11 cellular contexts compared by ENCODE assay signal in the genomic region with DNA sequence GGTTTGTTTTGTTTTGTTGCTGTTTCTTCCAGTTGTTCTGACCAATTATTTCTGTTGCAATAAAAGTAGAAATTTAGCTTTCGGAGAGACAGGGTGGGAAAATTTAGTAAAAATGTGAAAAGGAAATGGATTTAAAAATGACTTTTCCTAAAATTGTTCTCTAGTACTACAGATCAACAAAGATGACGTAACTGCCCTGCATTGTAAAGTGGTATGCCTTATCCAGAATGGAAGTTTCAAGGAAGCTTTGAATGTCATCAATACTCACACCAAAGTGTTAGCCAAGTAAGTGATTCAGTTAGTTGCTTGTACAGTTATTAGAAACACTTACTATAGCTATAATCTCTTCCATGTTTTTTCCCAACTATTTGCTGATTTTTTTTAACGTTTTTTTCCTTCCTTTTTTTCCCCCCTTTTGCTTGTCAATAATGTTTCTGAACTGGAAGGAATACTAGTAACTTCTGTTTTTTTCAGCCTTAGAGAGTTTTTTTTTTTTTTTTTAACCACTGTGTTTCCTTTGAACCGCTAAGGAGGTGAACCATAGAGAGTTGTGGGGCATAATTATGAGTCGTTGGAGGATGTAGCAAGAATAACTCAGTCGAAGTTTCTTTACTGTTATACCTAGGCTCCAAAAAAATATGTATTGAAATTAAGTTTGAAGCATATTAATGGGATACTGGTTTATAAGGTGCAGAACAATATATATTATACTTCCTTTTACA. TPM values are rescaled to one million over a fixed set of nuclear protein-coding genes. Genes with fewer than 3 reads are reported as not detected.
DNase-seq lines count a peak whose midpoint lies in the region; ATAC-seq, FAIRE-seq and TF ChIP-seq lines count a peak whose summit lies in the region.
"Had no signal": no experiment of that assay in that cellular context is flagged by ENCODE, and none has a peak within 500 bp of the region (broad histone marks: within the 10 kb centered on the region; RNA-seq: fewer than 3 reads in every experiment).

No MANE protein-coding gene starts in this region.

- H3K4me1 ChIP-seq in CD8-positive, alpha-beta T cell (ENCODE audit: insufficient read depth, low read length): peaks cover 44% of the 10 kb centered on the region
- H3K4me1 ChIP-seq in HUES64 (ENCODE audit: insufficient read depth, low read length) (peaks cover 15% of the 10 kb centered on the region; the same call in 1 of the 2 replicates), keratinocyte (ENCODE audit: control insufficient read depth, extremely low read depth, insufficient read depth, low read length) (peaks cover 15% of the 10 kb centered on the region), upper lobe of left lung (peaks cover 21 to 35% (median 28%) of the 10 kb centered on the region in 4 donors)

- H3K36me3 Mint-ChIP-seq in CD8-positive, alpha-beta T cell: peaks cover 58% of the 10 kb centered on the region
- peaks cover 46% of the 10 kb centered on the region for H3K36me3 Mint-ChIP-seq in activated CD8-positive, alpha-beta T cell treated with anti-CD3 and anti-CD28 coated beads for 36 hours (ENCODE audit: low read depth)

- H3K79me2 ChIP-seq in keratinocyte (ENCODE audit: control insufficient read depth, insufficient read depth, low read length): peaks cover 57% of the 10 kb centered on the region

- DNase-seq in CD8-positive, alpha-beta T cell: no peak
- no peak for DNase-seq in activated CD8-positive, alpha-beta T cell treated with anti-CD3 and anti-CD28 coated beads for 36 hours
- DNase-seq in keratinocyte (ENCODE audit: low read depth, low spot score) (no peak), upper lobe of left lung (no peak), OCI-M2 (lab: John Stamatoyannopoulos, UW; ENCODE audit: unreplicated experiment) (no peak), RPMI8226 (no peak)
- DNase-seq: NCI-H2107, small intestine had no signal

- peaks cover 4% of the 10 kb centered on the region for H4K20me1 ChIP-seq in keratinocyte (ENCODE audit: control insufficient read depth, extremely low read depth, insufficient read depth, low read length)

- peak overlapping the region; percentile 16 for H3K4me3 Mint-ChIP-seq in CD8-positive, alpha-beta T cell
- peak overlapping the region; percentile 94 for H3K4me3 Mint-ChIP-seq in activated CD8-positive, alpha-beta T cell treated with anti-CD3 and anti-CD28 coated beads for 36 hours

- 82% methylated on average over 5 of the region's 6 CpGs for WGBS in HUES64
- 51 to 53% methylated on average over 6 of the region's 6 CpGs for WGBS in upper lobe of left lung, 2 donors

- H3K9me3 ChIP-seq in CD8-positive, alpha-beta T cell (ENCODE audit: low read length): no peaks in the 10 kb centered on the region
- H3K9me3 ChIP-seq in HUES64 (ENCODE audit: insufficient read depth, low read depth, low read length): no peaks in the 10 kb centered on the region
- H3K9me3 ChIP-seq in keratinocyte (ENCODE audit: control insufficient read depth, low read depth, low read length): no peaks in the 10 kb centered on the region
- no peaks in the 10 kb centered on the region for H3K9me3 ChIP-seq in upper lobe of left lung

- H3K4me2 ChIP-seq in keratinocyte (ENCODE audit: control insufficient read depth, extremely low read depth, insufficient read depth, low read depth, low read length): peak overlapping the region; percentile 91

- no peak overlapping the region for H3K27ac ChIP-seq in CD8-positive, alpha-beta T cell (ENCODE audit: low read depth, low read length)
- no peak overlapping the region for H3K27ac ChIP-seq in HUES64 (ENCODE audit: low read depth, low read length)
- no peak overlapping the region for H3K27ac ChIP-seq in keratinocyte (ENCODE audit: control insufficient read depth, insufficient read depth, low read length)
- no peak overlapping the region for H3K27ac ChIP-seq in upper lobe of left lung

- FAIRE-seq in keratinocyte (lab: Jason Lieb, UNC): no peak
- FAIRE-seq: small intestine, TTC549 had no signal

- H3K9me3 Mint-ChIP-seq in CD8-positive, alpha-beta T cell: no peaks in the 10 kb centered on the region
- no peaks in the 10 kb centered on the region for H3K9me3 Mint-ChIP-seq in activated CD8-positive, alpha-beta T cell treated with anti-CD3 and anti-CD28 coated beads for 36 hours

- no peak overlapping the region for H3K27ac Mint-ChIP-seq in CD8-positive, alpha-beta T cell
- H3K27ac Mint-ChIP-seq in activated CD8-positive, alpha-beta T cell treated with anti-CD3 and anti-CD28 coated beads for 36 hours: peak overlapping the region; percentile 70

- dilution Hi-C loops in keratinocyte (cut with MboI; ENCODE audit: extremely low pct_ligation_motif_present, low sequenced_read_pairs): no loop called here

- H3K4me3 ChIP-seq in CD8-positive, alpha-beta T cell (ENCODE audit: low read depth, low read length): no peak overlapping the region
- H3K4me3 ChIP-seq in HUES64 (ENCODE audit: low read length): peak overlapping the region; percentile 88
- no peak overlapping the region for H3K4me3 ChIP-seq in keratinocyte (ENCODE audit: control insufficient read depth in 2 of 3, extremely low read depth in 1 of 3, insufficient read depth in 2 of 3, low read depth in 1 of 3, low read length in 3 of 3)
- H3K4me3 ChIP-seq in upper lobe of left lung: no peak overlapping the region

- no peaks in the 10 kb centered on the region for H3K27me3 Mint-ChIP-seq in CD8-positive, alpha-beta T cell (ENCODE audit: low read depth)
- H3K27me3 Mint-ChIP-seq in activated CD8-positive, alpha-beta T cell treated with anti-CD3 and anti-CD28 coated beads for 36 hours: no peaks in the 10 kb centered on the region

- no peak for TF ChIP-seq EP300 in upper lobe of left lung (IDR thresholded peaks at IDR 0.05)

- no peak for TF ChIP-seq POLR2A in upper lobe of left lung (IDR thresholded peaks at IDR 0.05)

- peaks cover 23% of the 10 kb centered on the region for H3K36me3 ChIP-seq in CD8-positive, alpha-beta T cell (ENCODE audit: insufficient read depth, low read length)
- H3K36me3 ChIP-seq in HUES64 (ENCODE audit: insufficient read depth, low read length): peaks cover 51% of the 10 kb centered on the region
- H3K36me3 ChIP-seq in keratinocyte (ENCODE audit: control insufficient read depth in 2 of 2, extremely low read depth in 1 of 2, insufficient read depth in 2 of 2, low read length in 2 of 2): peaks cover 6 to 8% of the 10 kb centered on the region in 2 experiments
- peaks cover 11 to 49% (median 33%) of the 10 kb centered on the region in 4 donors for H3K36me3 ChIP-seq in upper lobe of left lung

- CTCF ChIA-PET in CD8-positive, alpha-beta T cell (lab: Charles Lee): interaction anchor here (0.8 kb wide), 1 partner anchor 330 kb away, joined by 3 read pairs; no protein-coding TSS in a partner anchor
- CTCF ChIA-PET in activated CD8-positive, alpha-beta T cell treated with anti-CD3 and anti-CD28 coated beads for 36 hours (lab: Charles Lee): interaction anchor here (2.0 to 2.3 kb wide), 3 partner anchors 12 to 44 kb away, joined by 6 read pairs; a partner anchor contains a TSS

- POLR2A ChIA-PET in CD8-positive, alpha-beta T cell (lab: Charles Lee): interaction anchor here (1.0 to 2.7 kb wide), 2 partner anchors 32 to 34 kb away, joined by 3 to 30 read pairs; a partner anchor contains a TSS
- POLR2A ChIA-PET in activated CD8-positive, alpha-beta T cell treated with anti-CD3 and anti-CD28 coated beads for 36 hours (lab: Charles Lee): interaction anchor here (1.0 to 2.5 kb wide), 2 partner anchors 25 to 33 kb away, joined by 3 to 27 read pairs; a partner anchor contains a TSS

- H3K9ac ChIP-seq in HUES64 (ENCODE audit: low read depth, low read length) (no peak overlapping the region), keratinocyte (ENCODE audit: control insufficient read depth, extremely low read depth, insufficient read depth, low read length) (no peak overlapping the region)

- ATAC-seq in CD8-positive, alpha-beta T cell: no peak
- ATAC-seq in activated CD8-positive, alpha-beta T cell treated with anti-CD3 and anti-CD28 coated beads for 36 hours: no peak
- no peak for ATAC-seq in upper lobe of left lung (ENCODE audit: low FRiP score in 2 of 2)
- no peak for ATAC-seq in HG03196 (IDR thresholded peaks at IDR 0.05; ENCODE audit: unreplicated experiment)

- no peaks in the 10 kb centered on the region for H3K9me1 ChIP-seq in keratinocyte (ENCODE audit: control insufficient read depth, extremely low read depth, insufficient read depth, low read length)

- no peak overlapping the region for H2AFZ ChIP-seq in keratinocyte (ENCODE audit: control insufficient read depth, low read length)

- intact Hi-C loops in CD8-positive, alpha-beta T cell (cut with DNase I, micrococcal nuclease): loop anchor here (1.0 to 10.0 kb wide), 5 partner anchors 17 to 617 kb away; a partner anchor contains a TSS
- intact Hi-C loops in activated CD8-positive, alpha-beta T cell treated with anti-CD3 and anti-CD28 coated beads for 36 hours (cut with micrococcal nuclease): no loop called here

- H3K27me3 ChIP-seq in CD8-positive, alpha-beta T cell (ENCODE audit: insufficient read depth, low read length): no peaks in the 10 kb centered on the region
- no peaks in the 10 kb centered on the region for H3K27me3 ChIP-seq in HUES64 (ENCODE audit: insufficient read depth, low read length)
- no peaks in the 10 kb centered on the region for H3K27me3 ChIP-seq in keratinocyte (ENCODE audit: control insufficient read depth, extremely low read depth, insufficient read depth, low read length)
- H3K27me3 ChIP-seq in upper lobe of left lung: no peaks in the 10 kb centered on the region

- peaks cover 48% of the 10 kb centered on the region for H3K4me1 Mint-ChIP-seq in CD8-positive, alpha-beta T cell (ENCODE audit: low read depth)
- peaks cover 41% of the 10 kb centered on the region for H3K4me1 Mint-ChIP-seq in activated CD8-positive, alpha-beta T cell treated with anti-CD3 and anti-CD28 coated beads for 36 hours (ENCODE audit: low read depth)

- TF ChIP-seq CTCF in CD8-positive, alpha-beta T cell (IDR thresholded peaks at IDR 0.05): no peak
- TF ChIP-seq CTCF in activated CD8-positive, alpha-beta T cell treated with anti-CD3 and anti-CD28 coated beads for 36 hours (IDR thresholded peaks at IDR 0.05): no peak
- TF ChIP-seq CTCF in keratinocyte (optimal IDR thresholded peaks at IDR 0.05 in 1 of 3, IDR thresholded peaks at IDR 0.05 in 1 of 3, conservative IDR thresholded peaks at IDR 0.05 in 1 of 3; ENCODE audit: extremely low read depth in 1 of 3, insufficient read depth in 2 of 3, low read length in 3 of 3) (no peak), upper lobe of left lung (IDR thresholded peaks at IDR 0.05) (no peak)

RNA-seq across cellular contexts. Expression of a gene that starts 2.2 kb away (rescaled TPM):
- total RNA-seq in CD8-positive, alpha-beta T cell: 100 to 1,000 TPM; 142 to 148 TPM
- 96.8 TPM for polyA plus RNA-seq in HUES64 (2013, experiment 1 of 2)
- 96.0 TPM for polyA plus RNA-seq in HUES64 (2013, experiment 2 of 2)
- 100 to 1,000 TPM; 165 to 176 TPM for total RNA-seq in activated CD8-positive, alpha-beta T cell treated with anti-CD3 and anti-CD28 coated beads for 36 hours
- polyA plus RNA-seq in keratinocyte: 83.6 to 195 TPM (median 126 TPM) in 3 replicates
- 123 TPM for polyA plus RNA-seq in keratinocyte (2011; ENCODE audit: low read depth)
- polyA plus RNA-seq in keratinocyte (2011; cell fraction: cytosol; rRNA removed): 90.1 and 142 TPM in 2 replicates
- polyA plus RNA-seq in keratinocyte (2011; cell fraction: nucleus; rRNA removed): 78.3 and 91.3 TPM in 2 replicates
- 81.7 and 135 TPM in 2 replicates for polyA plus RNA-seq in keratinocyte (2012; ENCODE audit: low replicate concordance)
- 36.7 to 314 TPM (median 119 TPM) in 3 replicates for polyA minus RNA-seq in keratinocyte
- 218 TPM for polyA minus RNA-seq in keratinocyte (2011; cell fraction: cytosol; rRNA and poly(A)+ RNA removed)
- polyA minus RNA-seq in keratinocyte (2011; cell fraction: nucleus; rRNA and poly(A)+ RNA removed): 36.8 and 68.7 TPM in 2 replicates
- 100 to 1,000 TPM in 1 of 6 donors, 10 to 100 TPM in 5; 41.9 to 101 (median 68.8) TPM for total RNA-seq in upper lobe of left lung

RNA-seq across cellular contexts. Expression of a gene that starts 33.6 kb away (rescaled TPM):
- 10 to 100 TPM; 15.0 to 15.9 TPM for total RNA-seq in CD8-positive, alpha-beta T cell
- 328 TPM for polyA plus RNA-seq in HUES64 (2013, experiment 1 of 2)
- 347 TPM for polyA plus RNA-seq in HUES64 (2013, experiment 2 of 2)
- total RNA-seq in activated CD8-positive, alpha-beta T cell treated with anti-CD3 and anti-CD28 coated beads for 36 hours: 100 to 1,000 TPM; 436 to 437 TPM
- polyA plus RNA-seq in keratinocyte: 97.6 to 194 TPM (median 131 TPM) in 3 replicates
- polyA plus RNA-seq in keratinocyte (2011; ENCODE audit: low read depth): 38.4 TPM
- 76.1 and 142 TPM in 2 replicates for polyA plus RNA-seq in keratinocyte (2011; cell fraction: cytosol; rRNA removed)
- 80.1 and 98.8 TPM in 2 replicates for polyA plus RNA-seq in keratinocyte (2011; cell fraction: nucleus; rRNA removed)
- 60.4 and 120 TPM in 2 replicates for polyA plus RNA-seq in keratinocyte (2012; ENCODE audit: low replicate concordance)
- 41.3 to 94.1 TPM (median 46.2 TPM) in 3 replicates for polyA minus RNA-seq in keratinocyte
- 28.6 TPM for polyA minus RNA-seq in keratinocyte (2011; cell fraction: cytosol; rRNA and poly(A)+ RNA removed)
- 18.7 and 31.0 TPM in 2 replicates for polyA minus RNA-seq in keratinocyte (2011; cell fraction: nucleus; rRNA and poly(A)+ RNA removed)
- 10 to 100 TPM in 5 of 6 donors, 1 to 10 TPM in 1; 7.4 to 33.5 (median 22.1) TPM for total RNA-seq in upper lobe of left lung

RNA-seq across cellular contexts. Expression of a gene that starts 34.2 kb away (rescaled TPM):
- 1 to 10 TPM; 6.9 to 7.0 TPM for total RNA-seq in CD8-positive, alpha-beta T cell
- polyA plus RNA-seq in HUES64 (2013, experiment 1 of 2): 54.8 TPM
- polyA plus RNA-seq in HUES64 (2013, experiment 2 of 2): 54.0 TPM
- 10 to 100 TPM; 44.1 to 46.9 TPM for total RNA-seq in activated CD8-positive, alpha-beta T cell treated with anti-CD3 and anti-CD28 coated beads for 36 hours
- 13.5 to 24.9 TPM (median 15.7 TPM) in 3 replicates for polyA plus RNA-seq in keratinocyte
- polyA plus RNA-seq in keratinocyte (2011; ENCODE audit: low read depth): 5.9 TPM
- 7.0 and 14.1 TPM in 2 replicates for polyA plus RNA-seq in keratinocyte (2011; cell fraction: cytosol; rRNA removed)
- 11.8 and 14.1 TPM in 2 replicates for polyA plus RNA-seq in keratinocyte (2011; cell fraction: nucleus; rRNA removed)
- 11.3 and 19.0 TPM in 2 replicates for polyA plus RNA-seq in keratinocyte (2012; ENCODE audit: low replicate concordance)
- polyA minus RNA-seq in keratinocyte: 4.2 to 17.1 TPM (median 6.2 TPM) in 3 replicates
- polyA minus RNA-seq in keratinocyte (2011; cell fraction: cytosol; rRNA and poly(A)+ RNA removed): 7.3 TPM
- polyA minus RNA-seq in keratinocyte (2011; cell fraction: nucleus; rRNA and poly(A)+ RNA removed): 6.1 and 13.7 TPM in 2 replicates
- total RNA-seq in upper lobe of left lung: 1 to 10 TPM in 5 of 6 donors, under 1 TPM in 1; 0.44 to 6.3 (median 5.4) TPM

RNA-seq across cellular contexts. Expression of a gene that starts 35.9 kb away (rescaled TPM):
- total RNA-seq in CD8-positive, alpha-beta T cell: under 1 TPM in 1 of 2 experiments, not detected in 1; 0.19 TPM
- 0.65 TPM for polyA plus RNA-seq in HUES64 (2013, experiment 1 of 2)
- polyA plus RNA-seq in HUES64 (2013, experiment 2 of 2): 0.89 TPM
- under 1 TPM; 0.16 to 0.25 TPM for total RNA-seq in activated CD8-positive, alpha-beta T cell treated with anti-CD3 and anti-CD28 coated beads for 36 hours
- 0.26 to 0.47 TPM (median 0.39 TPM) in 3 replicates for polyA plus RNA-seq in keratinocyte
- polyA plus RNA-seq in keratinocyte (2011; ENCODE audit: low read depth): not detected
- polyA plus RNA-seq in keratinocyte (2011; cell fraction: cytosol; rRNA removed): 0.25 and 0.28 TPM in 2 replicates
- polyA plus RNA-seq in keratinocyte (2011; cell fraction: nucleus; rRNA removed): 0.28 and 0.40 TPM in 2 replicates
- polyA plus RNA-seq in keratinocyte (2012; ENCODE audit: low replicate concordance): 0.24 and 0.30 TPM in 2 replicates
- polyA minus RNA-seq in keratinocyte: 0.36 TPM in 1 of 3 replicates, not detected in the others
- polyA minus RNA-seq in keratinocyte (2011; cell fraction: cytosol; rRNA and poly(A)+ RNA removed): not detected
- polyA minus RNA-seq in keratinocyte (2011; cell fraction: nucleus; rRNA and poly(A)+ RNA removed): not detected in 2 replicates
- under 1 TPM in 2 of 6 donors, not detected in 4; 0.17 TPM for total RNA-seq in upper lobe of left lung

Comparison
In these comparisons a context has a peak if more than half of its experiments do, and no peak if none do; other contexts are left out.
1. RNA of a gene that starts 33.6 kb away (total RNA-seq): 436 to 437 TPM in activated CD8-positive, alpha-beta T cell treated with anti-CD3 and anti-CD28 coated beads for 36 hours; 7.4 to 33.5 TPM in upper lobe of left lung and 15.0 to 15.9 TPM in CD8-positive, alpha-beta T cell; every median in the first group is over 10 times any median in the second.
2. RNA of a gene that starts 34.2 kb away (total RNA-seq): 44.1 to 46.9 TPM in activated CD8-positive, alpha-beta T cell treated with anti-CD3 and anti-CD28 coated beads for 36 hours; 6.9 to 7.0 TPM in CD8-positive, alpha-beta T cell and 0.44 to 6.3 TPM in upper lobe of left lung; every median in the first group is over 4 times any median in the second.